In genomic region chr6:30879684-30880427, GRCh38 we compare ENCODE assay signal across 18 cellular contexts. TPM values are rescaled to one million over a fixed set of nuclear protein-coding genes. Genes with fewer than 3 reads are reported as not detected.
A peak's percentile ranks its signal among the peaks of the same experiment; 100 is the strongest.
DNase-seq lines count a peak whose midpoint lies in the region; ATAC-seq and TF ChIP-seq lines count a peak whose summit lies in the region.
"Had no signal": no experiment of that assay in that cellular context is flagged by ENCODE, and none has a peak within 500 bp of the region (broad histone marks: within the 10 kb centered on the region; RNA-seq: fewer than 3 reads in every experiment).

No MANE protein-coding gene starts in this region.

- H3K27me3 ChIP-seq in GM23248 (replicated peaks; ENCODE audit: insufficient read depth): no peaks in the 10 kb centered on the region

- no peak for ATAC-seq in memory B cell (ENCODE audit: low read depth)
- no peak for ATAC-seq in stimulated activated memory B cell treated with anti-CD40 and anti-IgM and Interleukin-4, amounts not matched to agents 10 μg/mL and 1 μg/mL and 100 μg/mL, for 72 hours
- no peak for ATAC-seq in activated CD8-positive, alpha-beta T cell treated with anti-CD3 and anti-CD28 coated beads for 36 hours
- no peak for ATAC-seq in activated T-cell treated with anti-CD3 and anti-CD28 coated beads, Interleukin-2, amount 50 U/mL, for 72 hours (replicated peaks in 1 of 2)

- H3K9me2 ChIP-seq in GM23248 (ENCODE audit: insufficient read depth): no peaks in the 10 kb centered on the region

- H3K4me1 ChIP-seq in GM23248 (ENCODE audit: insufficient read depth): peaks cover 8% of the 10 kb centered on the region; the same call in 1 of the 2 replicates

- no peak overlapping the region for H3K4me2 ChIP-seq in GM23248 (ENCODE audit: unreplicated experiment)

- H3K9me3 Mint-ChIP-seq in activated CD4-positive, alpha-beta memory T cell treated with anti-CD3 and anti-CD28 coated beads for 36 hours: no peaks in the 10 kb centered on the region
- no peaks in the 10 kb centered on the region for H3K9me3 Mint-ChIP-seq in activated CD4-positive, alpha-beta memory T cell treated with anti-CD3 and anti-CD28 coated beads, Interleukin-2, amount 10 ng/mL, durations not matched to agents 7 days and 5 days
- H3K9me3 Mint-ChIP-seq in memory B cell: no peaks in the 10 kb centered on the region
- no peaks in the 10 kb centered on the region for H3K9me3 Mint-ChIP-seq in stimulated activated memory B cell treated with anti-CD40 and anti-IgM and Interleukin-4, amounts not matched to agents 10 μg/mL and 1 μg/mL and 100 μg/mL, for 72 hours
- H3K9me3 Mint-ChIP-seq in activated CD8-positive, alpha-beta T cell treated with anti-CD3 and anti-CD28 coated beads for 36 hours: no peaks in the 10 kb centered on the region
- peaks cover 0 to 1% of the 10 kb centered on the region in 2 donors for H3K9me3 Mint-ChIP-seq in activated T-cell treated with anti-CD3 and anti-CD28 coated beads, Interleukin-2, amount 50 U/mL, for 72 hours

- no peak overlapping the region for H3K4me3 Mint-ChIP-seq in activated CD4-positive, alpha-beta memory T cell treated with anti-CD3 and anti-CD28 coated beads for 36 hours
- no peak overlapping the region for H3K4me3 Mint-ChIP-seq in activated CD4-positive, alpha-beta memory T cell treated with anti-CD3 and anti-CD28 coated beads, Interleukin-2, amount 10 ng/mL, durations not matched to agents 7 days and 5 days
- H3K4me3 Mint-ChIP-seq in memory B cell: no peak overlapping the region
- H3K4me3 Mint-ChIP-seq in stimulated activated memory B cell treated with anti-CD40 and anti-IgM and Interleukin-4, amounts not matched to agents 10 μg/mL and 1 μg/mL and 100 μg/mL, for 72 hours: no peak overlapping the region
- no peak overlapping the region for H3K4me3 Mint-ChIP-seq in activated CD8-positive, alpha-beta T cell treated with anti-CD3 and anti-CD28 coated beads for 36 hours
- H3K4me3 Mint-ChIP-seq in activated T-cell treated with anti-CD3 and anti-CD28 coated beads, Interleukin-2, amount 50 U/mL, for 72 hours: no peak overlapping the region
- H3K4me3 Mint-ChIP-seq: activated naive CD8-positive, alpha-beta T cell had no signal

- no peak for TF ChIP-seq CTCF in activated CD8-positive, alpha-beta T cell treated with anti-CD3 and anti-CD28 coated beads for 36 hours (IDR thresholded peaks at IDR 0.05)

- no peaks in the 10 kb centered on the region for H3K9me3 ChIP-seq in GM23248 (ENCODE audit: low read depth)

- intact Hi-C loops in activated CD4-positive, alpha-beta memory T cell treated with anti-CD3 and anti-CD28 coated beads for 36 hours (cut with micrococcal nuclease): no loop called here
- intact Hi-C loops in activated CD8-positive, alpha-beta T cell treated with anti-CD3 and anti-CD28 coated beads for 36 hours (cut with micrococcal nuclease): loop anchor here (5.0 kb wide), 1 partner anchor 143 kb away; no protein-coding TSS in a partner anchor

- no peak overlapping the region for H3K9ac ChIP-seq in GM23248

- no peaks in the 10 kb centered on the region for H4K20me1 ChIP-seq in GM23248 (ENCODE audit: insufficient read depth)

- no peak for DNase-seq in activated CD4-positive, alpha-beta memory T cell treated with anti-CD3 and anti-CD28 coated beads for 36 hours
- DNase-seq in activated CD4-positive, alpha-beta memory T cell treated with anti-CD3 and anti-CD28 coated beads, Interleukin-2, amount 10 ng/mL, durations not matched to agents 7 days and 5 days: no peak
- DNase-seq in memory B cell (ENCODE audit: low spot score in 2 of 2): no peak
- no peak for DNase-seq in activated CD8-positive, alpha-beta T cell treated with anti-CD3 and anti-CD28 coated beads for 36 hours
- DNase-seq in GM23248: no peak
- DNase-seq in activated T-cell treated with anti-CD3 and anti-CD28 coated beads, Interleukin-2, amount 50 U/mL, for 72 hours: no peak
- DNase-seq: activated CD4-positive, alpha-beta T cell treated with anti-CD3 and anti-CD28 coated beads for 1 hour; Kasumi-1; NCI-H1436; OCI-M1 had no signal

- H3F3A ChIP-seq in GM23248 (ENCODE audit: insufficient read depth): 0 out of 2 replicates have a peak, but pooled peaks cover 5% of the 10 kb centered on the region

- CTCF ChIA-PET in activated CD4-positive, alpha-beta memory T cell treated with anti-CD3 and anti-CD28 coated beads for 36 hours (lab: Charles Lee): interaction anchor here (0.8 to 6.1 kb wide), 8 partner anchors 34 to 208 kb away, joined by 3 to 37 read pairs (median 5); partner anchors contain the start of gene VARS2
- CTCF ChIA-PET in activated CD4-positive, alpha-beta memory T cell treated with anti-CD3 and anti-CD28 coated beads, Interleukin-2, amount 10 ng/mL, durations not matched to agents 7 days and 5 days (lab: Charles Lee): interaction anchor here (1.5 to 4.7 kb wide), 4 partner anchors 34 to 58 kb away, joined by 7 to 82 read pairs (median 14); partner anchors contain the start of gene VARS2
- CTCF ChIA-PET in activated CD8-positive, alpha-beta T cell treated with anti-CD3 and anti-CD28 coated beads for 36 hours (lab: Charles Lee): interaction anchor here (1.1 to 10.4 kb wide), 5 partner anchors 33 to 151 kb away, joined by 3 to 82 read pairs (median 6); partner anchors contain the start of gene IER3

- no peaks in the 10 kb centered on the region for H3K79me2 ChIP-seq in GM23248 (ENCODE audit: insufficient read depth)

- peak overlapping the region; percentile 30 for H3K27ac Mint-ChIP-seq in activated CD4-positive, alpha-beta memory T cell treated with anti-CD3 and anti-CD28 coated beads for 36 hours
- H3K27ac Mint-ChIP-seq in activated CD4-positive, alpha-beta memory T cell treated with anti-CD3 and anti-CD28 coated beads, Interleukin-2, amount 10 ng/mL, durations not matched to agents 7 days and 5 days: no peak overlapping the region
- peak overlapping the region; percentile 86 for H3K27ac Mint-ChIP-seq in memory B cell
- H3K27ac Mint-ChIP-seq in stimulated activated memory B cell treated with anti-CD40 and anti-IgM and Interleukin-4, amounts not matched to agents 10 μg/mL and 1 μg/mL and 100 μg/mL, for 72 hours: peak overlapping the region; percentile 87
- H3K27ac Mint-ChIP-seq in activated CD8-positive, alpha-beta T cell treated with anti-CD3 and anti-CD28 coated beads for 36 hours: no peak overlapping the region
- H3K27ac Mint-ChIP-seq in activated T-cell treated with anti-CD3 and anti-CD28 coated beads, Interleukin-2, amount 50 U/mL, for 72 hours: no peak overlapping the region
- H3K27ac Mint-ChIP-seq: activated naive CD8-positive, alpha-beta T cell had no signal

- no peak overlapping the region for H3K4me3 ChIP-seq in GM23248

- H3K27ac ChIP-seq in angular gyrus (ENCODE audit: low read depth, low read length) (peak overlapping the region; percentile 89), GM23248 (no peak overlapping the region)

- no peaks in the 10 kb centered on the region for H3K36me3 Mint-ChIP-seq in activated CD4-positive, alpha-beta memory T cell treated with anti-CD3 and anti-CD28 coated beads for 36 hours
- no peaks in the 10 kb centered on the region for H3K36me3 Mint-ChIP-seq in activated CD4-positive, alpha-beta memory T cell treated with anti-CD3 and anti-CD28 coated beads, Interleukin-2, amount 10 ng/mL, durations not matched to agents 7 days and 5 days (ENCODE audit: low read depth)
- no peaks in the 10 kb centered on the region for H3K36me3 Mint-ChIP-seq in memory B cell
- no peaks in the 10 kb centered on the region for H3K36me3 Mint-ChIP-seq in stimulated activated memory B cell treated with anti-CD40 and anti-IgM and Interleukin-4, amounts not matched to agents 10 μg/mL and 1 μg/mL and 100 μg/mL, for 72 hours
- no peaks in the 10 kb centered on the region for H3K36me3 Mint-ChIP-seq in activated CD8-positive, alpha-beta T cell treated with anti-CD3 and anti-CD28 coated beads for 36 hours (ENCODE audit: low read depth)
- H3K36me3 Mint-ChIP-seq in activated T-cell treated with anti-CD3 and anti-CD28 coated beads, Interleukin-2, amount 50 U/mL, for 72 hours (ENCODE audit: insufficient read depth in 2 of 2): no peaks in the 10 kb centered on the region
- H3K36me3 Mint-ChIP-seq: activated naive CD8-positive, alpha-beta T cell had no signal

- peaks cover 30% of the 10 kb centered on the region for H3K4me1 Mint-ChIP-seq in activated CD4-positive, alpha-beta memory T cell treated with anti-CD3 and anti-CD28 coated beads for 36 hours (ENCODE audit: low read depth)
- H3K4me1 Mint-ChIP-seq in activated CD4-positive, alpha-beta memory T cell treated with anti-CD3 and anti-CD28 coated beads, Interleukin-2, amount 10 ng/mL, durations not matched to agents 7 days and 5 days: peaks cover 15% of the 10 kb centered on the region
- peaks cover 36% of the 10 kb centered on the region for H3K4me1 Mint-ChIP-seq in memory B cell
- H3K4me1 Mint-ChIP-seq in stimulated activated memory B cell treated with anti-CD40 and anti-IgM and Interleukin-4, amounts not matched to agents 10 μg/mL and 1 μg/mL and 100 μg/mL, for 72 hours: peaks cover 54% of the 10 kb centered on the region
- peaks cover 46% of the 10 kb centered on the region for H3K4me1 Mint-ChIP-seq in activated CD8-positive, alpha-beta T cell treated with anti-CD3 and anti-CD28 coated beads for 36 hours (ENCODE audit: low read depth)
- H3K4me1 Mint-ChIP-seq in activated T-cell treated with anti-CD3 and anti-CD28 coated beads, Interleukin-2, amount 50 U/mL, for 72 hours (ENCODE audit: low read depth): peaks cover 38% of the 10 kb centered on the region

- no peaks in the 10 kb centered on the region for H3K27me3 Mint-ChIP-seq in activated CD4-positive, alpha-beta memory T cell treated with anti-CD3 and anti-CD28 coated beads for 36 hours
- peaks cover 18% of the 10 kb centered on the region for H3K27me3 Mint-ChIP-seq in activated CD4-positive, alpha-beta memory T cell treated with anti-CD3 and anti-CD28 coated beads, Interleukin-2, amount 10 ng/mL, durations not matched to agents 7 days and 5 days
- H3K27me3 Mint-ChIP-seq in memory B cell: no peaks in the 10 kb centered on the region
- H3K27me3 Mint-ChIP-seq in stimulated activated memory B cell treated with anti-CD40 and anti-IgM and Interleukin-4, amounts not matched to agents 10 μg/mL and 1 μg/mL and 100 μg/mL, for 72 hours: no peaks in the 10 kb centered on the region
- H3K27me3 Mint-ChIP-seq in activated CD8-positive, alpha-beta T cell treated with anti-CD3 and anti-CD28 coated beads for 36 hours: no peaks in the 10 kb centered on the region
- no peaks in the 10 kb centered on the region for H3K27me3 Mint-ChIP-seq in activated T-cell treated with anti-CD3 and anti-CD28 coated beads, Interleukin-2, amount 50 U/mL, for 72 hours (ENCODE audit: low read depth)
- H3K27me3 Mint-ChIP-seq: activated naive CD8-positive, alpha-beta T cell had no signal

- 89 to 94% methylated on average over 8 of the region's 8 CpGs for WGBS in GM23248 (ENCODE audit: low coverage in 1 of 2, low lambda C conversion rate in 2 of 2, missing lambda C conversion rate in 2 of 2), 2 experiments

- H3K36me3 ChIP-seq in GM23248 (ENCODE audit: low read depth): no peaks in the 10 kb centered on the region

- H2AFZ ChIP-seq in GM23248: no peak overlapping the region

- in situ Hi-C loops in GM23248 (cut with MboI): loop anchor here (10.0 kb wide), 1 partner anchor 145 kb away; no protein-coding TSS in a partner anchor

- POLR2A ChIA-PET in activated CD4-positive, alpha-beta memory T cell treated with anti-CD3 and anti-CD28 coated beads for 36 hours (lab: Charles Lee): interaction anchor here (0.8 kb wide), 1 partner anchor 34 kb away, joined by 3 read pairs; the partner anchor contains the start of gene VARS2
- POLR2A ChIA-PET in activated CD4-positive, alpha-beta memory T cell treated with anti-CD3 and anti-CD28 coated beads, Interleukin-2, amount 10 ng/mL, durations not matched to agents 7 days and 5 days (lab: Charles Lee): no interaction called here
- POLR2A ChIA-PET in activated CD8-positive, alpha-beta T cell treated with anti-CD3 and anti-CD28 coated beads for 36 hours (lab: Charles Lee): interaction anchor here (1.8 kb wide), 1 partner anchor 210 kb away, joined by 4 read pairs; no protein-coding TSS in a partner anchor

RNA-seq across cellular contexts. Expression of gene DDR1, which starts 4.5 kb away (rescaled TPM):
- 1 to 10 TPM; 8.1 to 8.7 TPM for total RNA-seq in activated CD4-positive, alpha-beta memory T cell treated with anti-CD3 and anti-CD28 coated beads for 36 hours
- total RNA-seq in activated CD4-positive, alpha-beta memory T cell treated with anti-CD3 and anti-CD28 coated beads, Interleukin-2, amount 10 ng/mL, durations not matched to agents 7 days and 5 days: 1 to 10 TPM; 1.8 to 3.2 TPM
- total RNA-seq in activated CD8-positive, alpha-beta T cell treated with anti-CD3 and anti-CD28 coated beads for 36 hours: 10 to 100 TPM; 14.4 to 14.5 TPM
- 23.1 and 27.0 TPM in 2 replicates for total RNA-seq in GM23248 (2014; rRNA removed; shearing (Covaris generic))
- 16.9 and 17.5 TPM in 2 replicates for polyA plus RNA-seq in GM23248 (2016; fragmentation: Nextera tagmentation; extraction: Ambion mirVana)
- 10 to 100 TPM in 1 of 2 donors, 1 to 10 TPM in 1; 9.4 to 11.6 TPM for total RNA-seq in activated T-cell treated with anti-CD3 and anti-CD28 coated beads, Interleukin-2, amount 50 U/mL, for 72 hours

RNA-seq across cellular contexts. Expression of gene GTF2H4, which starts 28.2 kb away (rescaled TPM):
- 10 to 100 TPM; 35.2 to 39.2 TPM for total RNA-seq in activated CD4-positive, alpha-beta memory T cell treated with anti-CD3 and anti-CD28 coated beads for 36 hours
- total RNA-seq in activated CD4-positive, alpha-beta memory T cell treated with anti-CD3 and anti-CD28 coated beads, Interleukin-2, amount 10 ng/mL, durations not matched to agents 7 days and 5 days: 10 to 100 TPM; 25.6 to 26.4 TPM
- total RNA-seq in activated CD8-positive, alpha-beta T cell treated with anti-CD3 and anti-CD28 coated beads for 36 hours: 10 to 100 TPM; 37.1 to 41.9 TPM
- total RNA-seq in GM23248 (2014; rRNA removed; shearing (Covaris generic)): 12.8 and 21.7 TPM in 2 replicates
- polyA plus RNA-seq in GM23248 (2016; fragmentation: Nextera tagmentation; extraction: Ambion mirVana): 5.3 and 5.4 TPM in 2 replicates
- total RNA-seq in activated T-cell treated with anti-CD3 and anti-CD28 coated beads, Interleukin-2, amount 50 U/mL, for 72 hours: 10 to 100 TPM; 43.5 to 46.9 TPM

RNA-seq across cellular contexts. Expression of gene VARS2, which starts 34.2 kb away (rescaled TPM):
- 10 to 100 TPM; 56.9 to 68.9 TPM for total RNA-seq in activated CD4-positive, alpha-beta memory T cell treated with anti-CD3 and anti-CD28 coated beads for 36 hours
- 10 to 100 TPM; 33.6 to 37.0 TPM for total RNA-seq in activated CD4-positive, alpha-beta memory T cell treated with anti-CD3 and anti-CD28 coated beads, Interleukin-2, amount 10 ng/mL, durations not matched to agents 7 days and 5 days
- total RNA-seq in activated CD8-positive, alpha-beta T cell treated with anti-CD3 and anti-CD28 coated beads for 36 hours: 10 to 100 TPM; 83.0 to 84.0 TPM
- total RNA-seq in GM23248 (2014; rRNA removed; shearing (Covaris generic)): 11.9 and 20.8 TPM in 2 replicates
- polyA plus RNA-seq in GM23248 (2016; fragmentation: Nextera tagmentation; extraction: Ambion mirVana): 8.5 and 9.9 TPM in 2 replicates
- total RNA-seq in activated T-cell treated with anti-CD3 and anti-CD28 coated beads, Interleukin-2, amount 50 U/mL, for 72 hours: 10 to 100 TPM; 47.3 to 54.9 TPM

RNA-seq across cellular contexts. Expression of gene SFTA2, which starts 52.1 kb away (rescaled TPM):
- not detected for total RNA-seq in activated CD4-positive, alpha-beta memory T cell treated with anti-CD3 and anti-CD28 coated beads for 36 hours
- total RNA-seq in activated CD4-positive, alpha-beta memory T cell treated with anti-CD3 and anti-CD28 coated beads, Interleukin-2, amount 10 ng/mL, durations not matched to agents 7 days and 5 days: not detected
- total RNA-seq in activated CD8-positive, alpha-beta T cell treated with anti-CD3 and anti-CD28 coated beads for 36 hours: not detected
- total RNA-seq in GM23248 (2014; rRNA removed; shearing (Covaris generic)): not detected in 2 replicates
- not detected in 2 replicates for polyA plus RNA-seq in GM23248 (2016; fragmentation: Nextera tagmentation; extraction: Ambion mirVana)
- total RNA-seq in activated T-cell treated with anti-CD3 and anti-CD28 coated beads, Interleukin-2, amount 50 U/mL, for 72 hours: under 1 TPM in 1 of 2 donors, not detected in 1; 0.31 TPM
- total RNA-seq: A673, cardiac septum, frontal cortex, NCI-H460, subcutaneous adipose tissue had no signal

Comparison
In these comparisons a context has a peak if more than half of its experiments do, and no peak if none do; other contexts are left out.
1. H3K27ac Mint-ChIP-seq: peak in activated CD4-positive, alpha-beta memory T cell treated with anti-CD3 and anti-CD28 coated beads for 36 hours (single experiment), memory B cell (single experiment) and stimulated activated memory B cell treated with anti-CD40 and anti-IgM and Interleukin-4, amounts not matched to agents 10 μg/mL and 1 μg/mL and 100 μg/mL, for 72 hours (single experiment); none in activated CD4-positive, alpha-beta memory T cell treated with anti-CD3 and anti-CD28 coated beads, Interleukin-2, amount 10 ng/mL, durations not matched to agents 7 days and 5 days (single experiment), activated CD8-positive, alpha-beta T cell treated with anti-CD3 and anti-CD28 coated beads for 36 hours (single experiment) and activated T-cell treated with anti-CD3 and anti-CD28 coated beads, Interleukin-2, amount 50 U/mL, for 72 hours (single experiment).